ENCODE assay signal across 9 cellular contexts in genomic region chr17:73292031-73292531, GRCh38. TPM values are rescaled to one million over a fixed set of nuclear protein-coding genes. Genes with fewer than 3 reads are reported as not detected.
DNase-seq lines count a peak whose midpoint lies in the region; ATAC-seq and TF ChIP-seq lines count a peak whose summit lies in the region.
"Had no signal": no experiment of that assay in that cellular context is flagged by ENCODE, and none has a peak within 500 bp of the region (broad histone marks: within the 10 kb centered on the region; RNA-seq: fewer than 3 reads in every experiment).

No MANE protein-coding gene starts in this region.

- DNase-seq in HFF-Myc (ENCODE audit: extremely low read depth, low read depth) (no peak), astrocyte of the hippocampus (ENCODE audit: low read depth, low spot score) (peak; percentile 82), right cardiac atrium (peak; percentile 61 to 80 (median 77)), spleen (no peak), GM13976 (ENCODE audit: low spot score) (no peak), cerebellar nuclear complex (lab: John Stamatoyannopoulos, UW) (no peak)
- DNase-seq: NCI-H69 had no signal

- 33% methylated on average over 12 of the region's 12 CpGs for WGBS in right cardiac atrium
- WGBS in spleen, 5 donors = 56 to 82% (median 79%) methylated on average over 9 to 12 of the region's 12 CpGs

- no peaks in the 10 kb centered on the region for H3K27me3 ChIP-seq in right cardiac atrium (ENCODE audit: control insufficient read depth, insufficient read depth)
- no peaks in the 10 kb centered on the region for H3K27me3 ChIP-seq in spleen (replicated peaks in 1 of 7)

- H3K4me1 ChIP-seq in right cardiac atrium (ENCODE audit: control insufficient read depth, insufficient read depth, low read length) = peaks cover 56% of the 10 kb centered on the region
- H3K4me1 ChIP-seq in spleen = peaks cover 19 to 80% (median 49%) of the 10 kb centered on the region in 6 donors

- H3K9me3 ChIP-seq in right cardiac atrium (ENCODE audit: control insufficient read depth, low read length) = no peaks in the 10 kb centered on the region
- H3K9me3 ChIP-seq in spleen = no peaks in the 10 kb centered on the region

- H3K27ac ChIP-seq in right cardiac atrium (ENCODE audit: low read length) (peak overlapping the region; percentile 90), spleen (peak overlapping the region in 7 of 8 donors; percentile 59 to 81 (median 71))

- H3K36me3 ChIP-seq in spleen = no peaks in the 10 kb centered on the region

- no peak for TF ChIP-seq CTCF in HFF-Myc (IDR thresholded peaks at IDR 0.05; ENCODE audit: low read depth, low read length, missing control alignments)
- TF ChIP-seq CTCF in spleen (IDR thresholded peaks at IDR 0.05 in 8 of 11, conservative IDR thresholded peaks at IDR 0.05 in 3 of 11) = no peak
- TF ChIP-seq CTCF in GM13976 (IDR thresholded peaks at IDR 0.05; ENCODE audit: borderline replicate concordance, control extremely low read depth, extremely low read depth, insufficient read depth, missing control alignments) = no peak

- ATAC-seq in right cardiac atrium (peak; percentile 53 to 63), GM18858 (IDR thresholded peaks at IDR 0.05; ENCODE audit: unreplicated experiment) (no peak), HG03457 (IDR thresholded peaks at IDR 0.05; ENCODE audit: unreplicated experiment) (no peak)

- H3K4me3 ChIP-seq in HFF-Myc (replicated peaks; ENCODE audit: low read depth, low read length) (peak overlapping the region; percentile 10; the same call in 1 of the 2 replicates), right cardiac atrium (ENCODE audit: low read length) (no peak overlapping the region), spleen (peak overlapping the region in 1 of 8 donors; percentile 21)

- intact Hi-C loops in right cardiac atrium (cut with DNase I) = no loop called here
- intact Hi-C loops in spleen (cut with DNase I; ENCODE audit: low total_unique reads) = no loop called here

- in situ Hi-C loops in GM13976 (cut with MboI; ENCODE audit: low sequenced_read_pairs, unreplicated experiment) = no loop called here

- TF ChIP-seq POLR2A in spleen (IDR thresholded peaks at IDR 0.05) = no peak

RNA-seq across cellular contexts. Expression of gene CDC42EP4, which starts 19.7 kb away (rescaled TPM):
- total RNA-seq in right cardiac atrium = 10 to 100 TPM; 28.1 to 47.1 (median 38.4) TPM
- polyA plus RNA-seq in right cardiac atrium = 31.9 TPM
- total RNA-seq in spleen = 10 to 100 TPM; 31.9 to 69.6 (median 50.1) TPM
- polyA plus RNA-seq in spleen = 10 to 100 TPM in 2 of 3 donors, 1 to 10 TPM in 1; 7.9 to 14.0 (median 13.9) TPM

RNA-seq across cellular contexts. Expression of gene CPSF4L, which starts 30.4 kb away (rescaled TPM):
- not detected for total RNA-seq in right cardiac atrium
- polyA plus RNA-seq in right cardiac atrium = not detected
- not detected for total RNA-seq in spleen
- not detected for polyA plus RNA-seq in spleen

Comparison
In these comparisons a context has a peak if more than half of its experiments do, and no peak if none do; other contexts are left out.
1. DNase-seq: peak in astrocyte of the hippocampus (single experiment) and right cardiac atrium (3 of 3); none in HFF-Myc (single experiment), spleen (single experiment), GM13976 (single experiment) and cerebellar nuclear complex (0 of 2).
2. ATAC-seq: peak in right cardiac atrium (2 of 2); none in GM18858 (single experiment) and HG03457 (single experiment).